Comparison of ENCODE assay signal across 8 cellular contexts in genomic region chr16:67806428-67807147, GRCh38.
DNase-seq lines count a peak whose midpoint lies in the region; ATAC-seq and TF ChIP-seq lines count a peak whose summit lies in the region.

Gene RANBP10 (minus strand): TSS chr16:67806560. CDS start chr16:67806536, 24 bp downstream.
Gene TSNAXIP1 (plus strand): TSS chr16:67806889. CDS start chr16:67807150, 261 bp downstream.

- no peaks in the 10 kb centered on the region for H3K27me3 ChIP-seq in OCI-LY3 (ENCODE audit: low read depth, low read length)

- H3K36me3 ChIP-seq in OCI-LY3 (replicated peaks; ENCODE audit: low read depth, low read length), result peaks cover 14% of the 10 kb centered on the region

- peak within 1 kb of the TSS; percentile 89 for H3K4me2 ChIP-seq in OCI-LY3 (ENCODE audit: low read length)

- H3K79me2 ChIP-seq in OCI-LY3 (ENCODE audit: low read length), result peaks cover 38% of the 10 kb centered on the region

- H3K9me3 ChIP-seq in OCI-LY3 (ENCODE audit: insufficient read depth, low read length), result no peaks in the 10 kb centered on the region

- peaks cover 6% of the 10 kb centered on the region; the same call in 1 of the 2 replicates for H4K20me1 ChIP-seq in OCI-LY3 (ENCODE audit: insufficient read depth, low read length)

- peaks cover 37% of the 10 kb centered on the region for H3K4me1 ChIP-seq in OCI-LY3 (ENCODE audit: low read length)

- DNase-seq in DMS 273 treated with DMSO at 0.1 percent for 48 hours (lab: John Stamatoyannopoulos, UW), result peak; percentile 99
- peak; percentile 85 for DNase-seq in HuH-7.5 (ENCODE audit: low spot score)
- DNase-seq in activated T-cell treated with anti-CD3 and anti-CD28 coated beads for 24 hours (ENCODE audit: low read depth), result peak; percentile 96
- peak; percentile 92 for DNase-seq in epidermal melanocyte (ENCODE audit: insufficient read length, low spot score)
- DNase-seq in midbrain (lab: John Stamatoyannopoulos, UW), result peak; percentile 98
- DNase-seq in stimulated activated CD8-positive, alpha-beta memory T cell treated with anti-CD3 and anti-CD28 coated beads, Interleukin-15, amount 100 ng/mL, for 48 hours (ENCODE audit: low read depth in 2 of 2), result peak; percentile 94

- no peak for TF ChIP-seq CTCF in OCI-LY3 (IDR thresholded peaks at IDR 0.05; ENCODE audit: low read depth, low read length)

- peak within 1 kb of the TSS; percentile 45 for H3K27ac ChIP-seq in OCI-LY3 (ENCODE audit: low read length)

- peak; percentile 92 for ATAC-seq in GM21528 (IDR thresholded peaks at IDR 0.05; ENCODE audit: low FRiP score, unreplicated experiment)

- peak within 1 kb of the TSS; percentile 90 for H2AFZ ChIP-seq in OCI-LY3 (ENCODE audit: low read depth, low read length)

- peak within 1 kb of the TSS; percentile 95 for H3K9ac ChIP-seq in OCI-LY3 (ENCODE audit: low read length)

- peak within 1 kb of the TSS; percentile 90 for H3K4me3 ChIP-seq in OCI-LY3 (ENCODE audit: low read length)

Comparison
In these comparisons a context has a peak if more than half of its experiments do, and no peak if none do; other contexts are left out.
1. Peak in every context shown above with its lines: DNase-seq, ATAC-seq, H3K4me3 ChIP-seq and H3K27ac ChIP-seq.